22 cellular contexts compared by ENCODE assay signal in the genomic region with DNA sequence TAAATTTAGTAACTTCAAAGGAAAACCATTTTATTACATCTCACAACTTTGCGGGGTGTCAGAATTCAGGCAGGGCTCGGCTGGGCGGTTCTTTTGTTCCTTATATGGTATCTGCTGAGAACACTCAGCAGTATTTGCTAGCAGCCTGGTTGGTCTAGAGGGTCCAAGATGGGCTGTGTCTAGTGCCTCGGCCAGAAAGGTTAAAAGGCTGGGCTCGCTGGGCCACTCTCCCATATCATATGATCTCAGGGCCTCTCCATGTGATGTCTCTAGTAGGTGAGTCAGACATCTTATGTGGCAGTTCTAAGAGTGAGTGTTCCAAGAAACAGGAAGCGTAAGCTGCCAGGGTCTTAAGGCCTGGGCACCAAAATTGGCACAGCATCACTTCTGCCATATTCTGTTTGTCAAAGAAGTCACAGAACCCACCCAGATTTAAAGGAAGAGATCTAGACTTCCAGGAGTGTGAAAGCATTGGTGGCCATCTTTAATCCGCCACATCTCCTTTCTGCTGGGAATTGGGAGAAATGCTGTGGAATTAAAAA.
"Had no signal": no experiment of that assay in that cellular context is flagged by ENCODE, and none has a peak within 500 bp of the region (broad histone marks: within the 10 kb centered on the region; RNA-seq: fewer than 3 reads in every experiment).

No MANE protein-coding gene starts in this region.

- H3K4me1 ChIP-seq: lower lobe of right lung had no signal

- ATAC-seq: activated naive CD8-positive, alpha-beta T cell treated with anti-CD3 and anti-CD28 coated beads, Interleukin-2, amount 50 U/mL, for 24 hours; lower lobe of right lung; natural killer cell had no signal

- H3K4me3 ChIP-seq: dorsolateral prefrontal cortex, lower lobe of right lung, thyroid gland had no signal

- H3K27me3 ChIP-seq: brain microvascular endothelial cell, thyroid gland had no signal

- H3K4me3 Mint-ChIP-seq: activated naive CD4-positive, alpha-beta T cell treated with anti-CD3 and anti-CD28 coated beads, Interleukin-2, amount 10 ng/mL, durations not matched to agents 7 days and 5 days; activated naive CD8-positive, alpha-beta T cell treated with anti-CD3 and anti-CD28 coated beads, Interleukin-2, amount 50 U/mL, for 24 hours; natural killer cell; T-helper 2 cell treated with Interferon-gamma antibody and Interleukin-4, amounts not matched to agents 5 μg/mL and 100 μg/mL, for 36 hours had no signal

- H3K27me3 Mint-ChIP-seq: activated naive CD8-positive, alpha-beta T cell treated with anti-CD3 and anti-CD28 coated beads, Interleukin-2, amount 50 U/mL, for 24 hours had no signal

- H3K27ac Mint-ChIP-seq: activated naive CD4-positive, alpha-beta T cell treated with anti-CD3 and anti-CD28 coated beads, Interleukin-2, amount 10 ng/mL, durations not matched to agents 7 days and 5 days; activated naive CD8-positive, alpha-beta T cell treated with anti-CD3 and anti-CD28 coated beads, Interleukin-2, amount 50 U/mL, for 24 hours; natural killer cell; T-helper 2 cell treated with Interferon-gamma antibody and Interleukin-4, amounts not matched to agents 5 μg/mL and 100 μg/mL, for 36 hours had no signal

- H3K27ac ChIP-seq: brain microvascular endothelial cell, dorsolateral prefrontal cortex, lower lobe of right lung, parathyroid adenoma, thyroid gland, VCaP had no signal

- H3K36me3 Mint-ChIP-seq: activated naive CD4-positive, alpha-beta T cell treated with anti-CD3 and anti-CD28 coated beads, Interleukin-2, amount 10 ng/mL, durations not matched to agents 7 days and 5 days; natural killer cell had no signal

- DNase-seq: activated CD4-positive, CD25-positive, alpha-beta regulatory T cell treated with anti-CD3 and anti-CD28 coated beads, Interleukin-2, amount 50 U/mL, for 72 hours; activated CD8-positive, alpha-beta memory T cell treated with anti-CD3 and anti-CD28 coated beads for 24 hours; activated CD8-positive, alpha-beta memory T cell treated with anti-CD3 and anti-CD28 coated beads, Interleukin-2, amount 50 U/mL, for 48 hours; activated effector memory CD4-positive, alpha-beta T cell treated with Interleukin-2 at 50 U/mL for 16 hours; activated naive CD4-positive, alpha-beta T cell treated with anti-CD3 and anti-CD28 coated beads, Interleukin-2, amount 10 ng/mL, durations not matched to agents 7 days and 5 days; activated naive CD8-positive, alpha-beta T cell treated with anti-CD3 and anti-CD28 coated beads, Interleukin-2, amount 50 U/mL, for 24 hours; activated T-cell treated with anti-CD3 and anti-CD28 coated beads, Interleukin-2, amount 50 U/mL, for 48 hours; anterior cingulate cortex; brain microvascular endothelial cell; central memory CD4-positive, alpha-beta T cell; dorsolateral prefrontal cortex; foreskin melanocyte; hypothalamus; islet precursor cell; lower lobe of right lung; natural killer cell; stimulated activated CD4-positive, alpha-beta T cell treated with anti-CD3 and anti-CD28 coated beads, Interleukin-1b, Interleukin-23, amount 100 ng/mL, for 48 hours; stimulated activated naive CD4-positive, alpha-beta T cell treated with Interleukin-2 at 50 U/mL for 16 hours; thyroid gland had no signal

- H3K9me3 Mint-ChIP-seq: activated naive CD4-positive, alpha-beta T cell treated with anti-CD3 and anti-CD28 coated beads, Interleukin-2, amount 10 ng/mL, durations not matched to agents 7 days and 5 days; activated naive CD8-positive, alpha-beta T cell treated with anti-CD3 and anti-CD28 coated beads, Interleukin-2, amount 50 U/mL, for 24 hours; natural killer cell; T-helper 2 cell treated with Interferon-gamma antibody and Interleukin-4, amounts not matched to agents 5 μg/mL and 100 μg/mL, for 36 hours had no signal

- H2AFZ ChIP-seq: parathyroid adenoma had no signal

- H3K36me3 ChIP-seq: brain microvascular endothelial cell, lower lobe of right lung, thyroid gland had no signal

- H3K9me3 ChIP-seq: lower lobe of right lung, thyroid gland had no signal

- H3K79me2 ChIP-seq: parathyroid adenoma had no signal
